ENCODE assay signal across 8 cellular contexts in the genomic region with DNA sequence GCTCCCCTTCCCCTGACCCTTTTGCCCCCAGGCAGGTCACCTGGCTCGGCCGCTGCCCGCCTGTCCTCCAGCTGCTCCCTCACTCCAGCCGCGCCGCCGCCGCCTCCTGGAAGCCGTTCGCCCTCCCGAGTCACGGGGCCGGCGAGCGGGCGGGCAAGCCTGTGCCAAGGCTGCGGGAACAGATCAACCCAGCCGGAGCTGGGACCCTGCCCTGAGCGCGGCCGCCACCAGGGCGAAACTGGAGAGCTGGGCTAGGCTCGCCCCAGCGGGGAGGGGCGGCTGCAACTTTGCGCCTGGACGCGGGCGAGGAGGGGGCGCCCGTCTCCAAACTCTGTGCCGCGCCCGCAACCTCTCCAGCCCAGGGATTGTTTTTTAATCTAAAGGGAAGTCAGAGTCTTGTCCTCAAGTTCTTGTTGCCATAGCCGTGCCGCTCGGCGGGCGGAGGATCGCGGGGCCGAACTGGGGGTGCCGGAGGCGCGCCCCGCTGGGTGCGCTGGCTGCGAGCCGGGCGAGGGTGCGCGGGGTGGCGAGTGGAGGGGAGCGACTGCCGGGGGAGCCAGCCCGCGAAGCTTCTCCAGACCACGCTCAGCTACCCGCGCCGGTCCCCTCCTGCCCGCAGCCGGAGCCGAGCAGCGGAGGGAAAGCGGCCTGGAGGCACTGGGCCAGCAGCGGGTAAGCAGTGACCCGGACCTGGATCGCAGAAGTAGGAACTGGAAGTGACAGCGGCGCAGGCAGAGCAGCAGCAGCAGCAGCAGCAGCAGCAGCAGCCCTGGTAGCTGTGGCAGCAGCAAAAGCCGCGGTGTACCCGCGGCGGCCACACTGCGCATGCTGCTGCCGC. TPM values are rescaled to one million over a fixed set of nuclear protein-coding genes. Genes with fewer than 3 reads are reported as not detected.
DNase-seq lines count a peak whose midpoint lies in the region; ATAC-seq and TF ChIP-seq lines count a peak whose summit lies in the region.

No MANE protein-coding gene starts in this region.

- TF ChIP-seq RAD21 in liver (IDR thresholded peaks at IDR 0.05): peak in 1 of 2 donors; percentile 33

- peak; percentile 32 for TF ChIP-seq CTCF in 22Rv1 (IDR thresholded peaks at IDR 0.05)
- peak; percentile 37 for TF ChIP-seq CTCF in GM13977 (IDR thresholded peaks at IDR 0.05; ENCODE audit: extremely low read depth, insufficient read depth, missing control alignments)
- TF ChIP-seq CTCF in coronary artery (IDR thresholded peaks at IDR 0.05): no peak
- TF ChIP-seq CTCF in liver (IDR thresholded peaks at IDR 0.05; ENCODE audit: low read depth, low read length, missing input control): peak; percentile 10

- peak overlapping the region; percentile 66 for H3K27ac ChIP-seq in 22Rv1
- H3K27ac ChIP-seq in coronary artery: peak overlapping the region; percentile 93 to 97
- H3K27ac ChIP-seq in liver (ENCODE audit: low read depth in 1 of 2, low read length in 2 of 2): peak overlapping the region; percentile 40 to 75

- peak; percentile 75 for ATAC-seq in HG02759 (IDR thresholded peaks at IDR 0.05; ENCODE audit: unreplicated experiment)
- ATAC-seq in activated CD4-positive, CD25-positive, alpha-beta regulatory T cell treated with anti-CD3 and anti-CD28 coated beads, Interleukin-2, amount 50 U/mL, for 24 hours: peak; percentile 61 to 71

- in situ Hi-C loops in GM13977 (cut with MboI; ENCODE audit: low pct_unique_long_range_greater_than_20kb, low sequenced_read_pairs, unreplicated experiment): no loop called here

- H3K36me3 ChIP-seq in liver (ENCODE audit: control insufficient read depth in 4 of 4, insufficient read depth in 3 of 4, low read depth in 1 of 4, low read length in 3 of 4): no peaks in the 10 kb centered on the region

- no peaks in the 10 kb centered on the region for H3K27me3 ChIP-seq in liver (ENCODE audit: control insufficient read depth in 4 of 4, insufficient read depth in 4 of 4, low read length in 3 of 4)

- H3K4me3 ChIP-seq in coronary artery (peak overlapping the region; percentile 85), liver (ENCODE audit: low read depth in 1 of 3, low read length in 3 of 3) (peak overlapping the region in 2 of 3 donors; percentile 66 to 78)

- DNase-seq in GM13977 (ENCODE audit: low spot score): peak; percentile 70
- DNase-seq in NCI-H146 (lab: John Stamatoyannopoulos, UW): peak; percentile 69
- DNase-seq in coronary artery (ENCODE audit: low spot score): peak; percentile 85
- DNase-seq in stimulated activated CD4-positive, alpha-beta T cell treated with anti-CD3 and anti-CD28 coated beads, Interleukin-4, amount 100 ng/mL, for 24 hours: peak; percentile 44

- H3K4me1 ChIP-seq in liver (ENCODE audit: control insufficient read depth in 4 of 4, insufficient read depth in 4 of 4, low read length in 3 of 4): peaks cover 0 to 8% (median 2%) of the 10 kb centered on the region in 4 donors

- H3K9ac ChIP-seq in liver (ENCODE audit: low read depth in 1 of 2, low read length in 2 of 2): no peak overlapping the region

- peaks cover 0 to 2% (median 0%) of the 10 kb centered on the region in 4 donors for H3K9me3 ChIP-seq in liver (ENCODE audit: control insufficient read depth in 4 of 4, low read length in 3 of 4)

- WGBS in liver: 2% methylated on average over 78 of the region's 78 CpGs

TF ChIP-seq in liver, 16 proteins besides CTCF, POLR2A, EP300 and RAD21:
- TF ChIP-seq YY1 (IDR thresholded peaks at IDR 0.05): no peak
- no peak for TF ChIP-seq NR2F2 (IDR thresholded peaks at IDR 0.05)
- TF ChIP-seq, protein P1, sequence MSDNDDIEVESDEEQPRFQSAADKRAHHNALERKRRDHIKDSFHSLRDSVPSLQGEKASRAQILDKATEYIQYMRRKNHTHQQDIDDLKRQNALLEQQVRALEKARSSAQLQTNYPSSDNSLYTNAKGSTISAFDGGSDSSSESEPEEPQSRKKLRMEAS (IDR thresholded peaks at IDR 0.05): no peak
- TF ChIP-seq FOXA1 (IDR thresholded peaks at IDR 0.05): no peak
- no peak for TF ChIP-seq GABPA (IDR thresholded peaks at IDR 0.05 in 1 of 2, conservative IDR thresholded peaks at IDR 0.05 in 1 of 2)
- no peak for TF ChIP-seq HNF4A (conservative IDR thresholded peaks at IDR 0.05)
- no peak for TF ChIP-seq RXRA (IDR thresholded peaks at IDR 0.05)
- no peak for TF ChIP-seq HNF4G (IDR thresholded peaks at IDR 0.05)
- no peak for TF ChIP-seq JUND (IDR thresholded peaks at IDR 0.05)
- no peak for TF ChIP-seq EGR1 (IDR thresholded peaks at IDR 0.05; ENCODE audit: low read depth in 2 of 2)
- no peak for TF ChIP-seq TAF1 (conservative IDR thresholded peaks at IDR 0.05)
- TF ChIP-seq, protein P2, sequence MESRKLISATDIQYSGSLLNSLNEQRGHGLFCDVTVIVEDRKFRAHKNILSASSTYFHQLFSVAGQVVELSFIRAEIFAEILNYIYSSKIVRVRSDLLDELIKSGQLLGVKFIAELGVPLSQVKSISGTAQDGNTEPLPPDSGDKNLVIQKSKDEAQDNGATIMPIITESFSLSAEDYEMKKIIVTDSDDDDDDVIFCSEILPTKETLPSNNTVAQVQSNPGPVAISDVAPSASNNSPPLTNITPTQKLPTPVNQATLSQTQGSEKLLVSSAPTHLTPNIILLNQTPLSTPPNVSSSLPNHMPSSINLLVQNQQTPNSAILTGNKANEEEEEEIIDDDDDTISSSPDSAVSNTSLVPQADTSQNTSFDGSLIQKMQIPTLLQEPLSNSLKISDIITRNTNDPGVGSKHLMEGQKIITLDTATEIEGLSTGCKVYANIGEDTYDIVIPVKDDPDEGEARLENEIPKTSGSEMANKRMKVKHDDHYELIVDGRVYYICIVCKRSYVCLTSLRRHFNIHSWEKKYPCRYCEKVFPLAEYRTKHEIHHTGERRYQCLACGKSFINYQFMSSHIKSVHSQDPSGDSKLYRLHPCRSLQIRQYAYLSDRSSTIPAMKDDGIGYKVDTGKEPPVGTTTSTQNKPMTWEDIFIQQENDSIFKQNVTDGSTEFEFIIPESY (IDR thresholded peaks at IDR 0.05): no peak
- TF ChIP-seq, protein P3, sequence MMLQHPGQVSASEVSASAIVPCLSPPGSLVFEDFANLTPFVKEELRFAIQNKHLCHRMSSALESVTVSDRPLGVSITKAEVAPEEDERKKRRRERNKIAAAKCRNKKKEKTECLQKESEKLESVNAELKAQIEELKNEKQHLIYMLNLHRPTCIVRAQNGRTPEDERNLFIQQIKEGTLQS (IDR thresholded peaks at IDR 0.05): no peak
- no peak for TF ChIP-seq FOXA2 (IDR thresholded peaks at IDR 0.05)
- TF ChIP-seq, protein P4, sequence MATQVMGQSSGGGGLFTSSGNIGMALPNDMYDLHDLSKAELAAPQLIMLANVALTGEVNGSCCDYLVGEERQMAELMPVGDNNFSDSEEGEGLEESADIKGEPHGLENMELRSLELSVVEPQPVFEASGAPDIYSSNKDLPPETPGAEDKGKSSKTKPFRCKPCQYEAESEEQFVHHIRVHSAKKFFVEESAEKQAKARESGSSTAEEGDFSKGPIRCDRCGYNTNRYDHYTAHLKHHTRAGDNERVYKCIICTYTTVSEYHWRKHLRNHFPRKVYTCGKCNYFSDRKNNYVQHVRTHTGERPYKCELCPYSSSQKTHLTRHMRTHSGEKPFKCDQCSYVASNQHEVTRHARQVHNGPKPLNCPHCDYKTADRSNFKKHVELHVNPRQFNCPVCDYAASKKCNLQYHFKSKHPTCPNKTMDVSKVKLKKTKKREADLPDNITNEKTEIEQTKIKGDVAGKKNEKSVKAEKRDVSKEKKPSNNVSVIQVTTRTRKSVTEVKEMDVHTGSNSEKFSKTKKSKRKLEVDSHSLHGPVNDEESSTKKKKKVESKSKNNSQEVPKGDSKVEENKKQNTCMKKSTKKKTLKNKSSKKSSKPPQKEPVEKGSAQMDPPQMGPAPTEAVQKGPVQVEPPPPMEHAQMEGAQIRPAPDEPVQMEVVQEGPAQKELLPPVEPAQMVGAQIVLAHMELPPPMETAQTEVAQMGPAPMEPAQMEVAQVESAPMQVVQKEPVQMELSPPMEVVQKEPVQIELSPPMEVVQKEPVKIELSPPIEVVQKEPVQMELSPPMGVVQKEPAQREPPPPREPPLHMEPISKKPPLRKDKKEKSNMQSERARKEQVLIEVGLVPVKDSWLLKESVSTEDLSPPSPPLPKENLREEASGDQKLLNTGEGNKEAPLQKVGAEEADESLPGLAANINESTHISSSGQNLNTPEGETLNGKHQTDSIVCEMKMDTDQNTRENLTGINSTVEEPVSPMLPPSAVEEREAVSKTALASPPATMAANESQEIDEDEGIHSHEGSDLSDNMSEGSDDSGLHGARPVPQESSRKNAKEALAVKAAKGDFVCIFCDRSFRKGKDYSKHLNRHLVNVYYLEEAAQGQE (IDR thresholded peaks at IDR 0.05): no peak
- no peak for TF ChIP-seq SP1 (IDR thresholded peaks at IDR 0.05)

RNA-seq across cellular contexts. Expression of gene ARHGEF6, which starts 13.4 kb away (rescaled TPM):
- total RNA-seq in liver: 1 to 10 TPM; 6.0 to 9.2 TPM
- polyA plus RNA-seq in liver: 1 to 10 TPM; 1.6 to 2.4 TPM

Comparison
In these comparisons a context has a peak if more than half of its experiments do, and no peak if none do; other contexts are left out.
1. Peak in every context shown above with its lines: DNase-seq, ATAC-seq, H3K4me3 ChIP-seq and H3K27ac ChIP-seq.